In the genomic region with DNA sequence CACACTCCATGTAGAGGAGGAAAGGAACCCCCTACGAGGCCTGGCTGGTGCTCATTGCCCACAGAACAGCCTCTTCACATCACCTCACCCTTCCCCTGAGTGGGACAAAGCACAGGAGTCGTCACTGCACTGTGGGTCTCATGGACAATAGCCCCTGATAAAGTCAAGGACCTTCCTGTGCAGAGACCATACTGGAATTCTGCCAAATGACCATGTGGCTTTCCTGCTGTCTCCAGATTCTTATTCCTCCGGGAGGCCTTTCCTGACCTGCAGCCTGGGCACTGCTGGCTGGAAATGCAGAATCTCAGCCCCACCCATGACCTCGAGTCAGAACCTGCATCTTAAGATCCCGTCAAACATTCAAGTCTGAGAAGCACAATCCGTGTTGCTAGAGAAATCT, we compare ENCODE assay signal across 1 cellular context.
TF ChIP-seq lines count a peak whose summit lies in the region.

No MANE protein-coding gene starts in this region.

TF ChIP-seq in SK-N-SH treated with all-trans-retinoic acid at 6 μM for 48 hours, 23 proteins besides CTCF, POLR2A, EP300 and RAD21 (continued from another document):
- TF ChIP-seq, protein P1, sequence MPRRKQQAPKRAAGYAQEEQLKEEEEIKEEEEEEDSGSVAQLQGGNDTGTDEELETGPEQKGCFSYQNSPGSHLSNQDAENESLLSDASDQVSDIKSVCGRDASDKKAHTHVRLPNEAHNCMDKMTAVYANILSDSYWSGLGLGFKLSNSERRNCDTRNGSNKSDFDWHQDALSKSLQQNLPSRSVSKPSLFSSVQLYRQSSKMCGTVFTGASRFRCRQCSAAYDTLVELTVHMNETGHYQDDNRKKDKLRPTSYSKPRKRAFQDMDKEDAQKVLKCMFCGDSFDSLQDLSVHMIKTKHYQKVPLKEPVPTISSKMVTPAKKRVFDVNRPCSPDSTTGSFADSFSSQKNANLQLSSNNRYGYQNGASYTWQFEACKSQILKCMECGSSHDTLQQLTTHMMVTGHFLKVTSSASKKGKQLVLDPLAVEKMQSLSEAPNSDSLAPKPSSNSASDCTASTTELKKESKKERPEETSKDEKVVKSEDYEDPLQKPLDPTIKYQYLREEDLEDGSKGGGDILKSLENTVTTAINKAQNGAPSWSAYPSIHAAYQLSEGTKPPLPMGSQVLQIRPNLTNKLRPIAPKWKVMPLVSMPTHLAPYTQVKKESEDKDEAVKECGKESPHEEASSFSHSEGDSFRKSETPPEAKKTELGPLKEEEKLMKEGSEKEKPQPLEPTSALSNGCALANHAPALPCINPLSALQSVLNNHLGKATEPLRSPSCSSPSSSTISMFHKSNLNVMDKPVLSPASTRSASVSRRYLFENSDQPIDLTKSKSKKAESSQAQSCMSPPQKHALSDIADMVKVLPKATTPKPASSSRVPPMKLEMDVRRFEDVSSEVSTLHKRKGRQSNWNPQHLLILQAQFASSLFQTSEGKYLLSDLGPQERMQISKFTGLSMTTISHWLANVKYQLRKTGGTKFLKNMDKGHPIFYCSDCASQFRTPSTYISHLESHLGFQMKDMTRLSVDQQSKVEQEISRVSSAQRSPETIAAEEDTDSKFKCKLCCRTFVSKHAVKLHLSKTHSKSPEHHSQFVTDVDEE (CRISPR knock-in tag; IDR thresholded peaks at IDR 0.05): peak; percentile 75; the same call in 1 of the 2 replicates
- TF ChIP-seq CSRNP3 (CRISPR knock-in tag; IDR thresholded peaks at IDR 0.05): no peak
- TF ChIP-seq TOX (CRISPR knock-in tag; IDR thresholded peaks at IDR 0.05; ENCODE audit: borderline replicate concordance): no peak
- TF ChIP-seq ZFP30 (CRISPR knock-in tag; IDR thresholded peaks at IDR 0.05): no peak
- no peak for TF ChIP-seq ZNF8 (CRISPR knock-in tag; IDR thresholded peaks at IDR 0.05)
TF ChIP-seq in SK-N-SH treated with all-trans-retinoic acid at 6 μM for 48 hours: peak in this region for 2.
